ENCODE assay signal across 8 cellular contexts in genomic region chr17:7627250-7628121, GRCh38. TPM values are rescaled to one million over a fixed set of nuclear protein-coding genes. Genes with fewer than 3 reads are reported as not detected.
DNase-seq lines count a peak whose midpoint lies in the region; ATAC-seq and TF ChIP-seq lines count a peak whose summit lies in the region.

Gene SAT2, minus strand, starts transcription at chr17:7627821. Its CDS starts 186 bp downstream, at chr17:7627635.

- intact Hi-C loops in Caco-2 (cut with micrococcal nuclease; ENCODE audit: unreplicated experiment) (no loop called here), natural killer cell (cut with micrococcal nuclease) (no loop called here)

- H3K9me3 ChIP-seq in Caco-2 = no peaks in the 10 kb centered on the region

- TF ChIP-seq CTCF in Caco-2 (IDR thresholded peaks at IDR 0.05; ENCODE audit: insufficient read depth in 1 of 2, low read depth in 1 of 2, low read length in 1 of 2, severe bottlenecking in 1 of 2, unreplicated experiment in 1 of 2) (no peak), fibroblast of pulmonary artery (IDR thresholded peaks at IDR 0.05; ENCODE audit: low read length, missing control alignments) (no peak), natural killer cell (IDR thresholded peaks at IDR 0.05) (no peak)

- H3K27me3 ChIP-seq in Caco-2 (replicated peaks; ENCODE audit: control insufficient read depth, insufficient read depth, low read length) = no peaks in the 10 kb centered on the region

- H3K36me3 ChIP-seq in Caco-2 (ENCODE audit: control insufficient read depth, insufficient read depth, low read length) = no peaks in the 10 kb centered on the region

- H3K4me3 ChIP-seq in Caco-2 (ENCODE audit: low read depth, low read length) = peak within 1 kb of the TSS; percentile 52
- H3K4me3 ChIP-seq in Jurkat, Clone E6-1 (ENCODE audit: low read length) = peak within 1 kb of the TSS; percentile 63
- H3K4me3 ChIP-seq in fibroblast of pulmonary artery (replicated peaks; ENCODE audit: low read depth, low read length) = peak within 1 kb of the TSS; percentile 91

- peaks cover 3% of the 10 kb centered on the region; the same call in 1 of the 2 replicates for H3K4me1 ChIP-seq in Caco-2

- no peaks in the 10 kb centered on the region for H3K27me3 Mint-ChIP-seq in Caco-2 (ENCODE audit: insufficient read depth, unreplicated experiment)
- H3K27me3 Mint-ChIP-seq in natural killer cell (ENCODE audit: low read depth in 2 of 2) = no peaks in the 10 kb centered on the region

- ATAC-seq in GM21390 (IDR thresholded peaks at IDR 0.05; ENCODE audit: unreplicated experiment) (peak; percentile 65), natural killer cell (peak; percentile 96 to 97 (median 97))

- H3K9me3 Mint-ChIP-seq in Caco-2 (ENCODE audit: unreplicated experiment) (no peaks in the 10 kb centered on the region), natural killer cell (no peaks in the 10 kb centered on the region)

- H3K4me1 Mint-ChIP-seq in Caco-2 (ENCODE audit: low read depth, unreplicated experiment) (no peaks in the 10 kb centered on the region), natural killer cell (peaks cover 12 to 14% of the 10 kb centered on the region in 2 donors)

- peak within 1 kb of the TSS; percentile 77 for H3K4me3 Mint-ChIP-seq in Caco-2 (ENCODE audit: unreplicated experiment)
- peak within 1 kb of the TSS; percentile 92 for H3K4me3 Mint-ChIP-seq in natural killer cell

- DNase-seq in Caco-2 (peak; percentile 82 to 88), RPMI8226 (peak; percentile 90), fibroblast of pulmonary artery (ENCODE audit: low read depth) (peak; percentile 95), natural killer cell (peak; percentile 68)
- DNase-seq in Jurkat, Clone E6-1 (ENCODE audit: low read depth, low spot score) = peak; percentile 86
- DNase-seq in activated T-helper 9 cell treated with anti-CD3 and anti-CD28 coated beads, Interleukin-2, amount 50 U/mL, for 16 hours (ENCODE audit: low read depth) = peak; percentile 76
- peak; percentile 66 to 88 (median 78) for DNase-seq in stimulated activated naive CD4-positive, alpha-beta T cell (lab: John Stamatoyannopoulos, UW)

- no TSS peak for BruUV-seq in Caco-2 (replicated peaks; lab: Mats Ljungman, UMichigan)

- POLR2A ChIA-PET in Caco-2 (lab: Charles Lee) = interaction anchor here (0.6 to 1.4 kb wide), 5 partner anchors 12 to 60 kb away, joined by 3 to 12 read pairs (median 6); partner anchors contain the start of genes FXR2 and TP53

- H3K27ac Mint-ChIP-seq in Caco-2 (ENCODE audit: unreplicated experiment) (no peak within 1 kb of the TSS), natural killer cell (peak within 1 kb of the TSS; percentile 73 to 91)

- CTCF ChIA-PET in Caco-2 (lab: Charles Lee) = interaction anchor here (0.6 to 2.0 kb wide), 6 partner anchors 13 to 90 kb away, joined by 3 to 9 read pairs (median 4); partner anchors contain the start of genes FXR2, MPDU1, TP53 and WRAP53

- H3K36me3 Mint-ChIP-seq in Caco-2 (ENCODE audit: insufficient read depth, unreplicated experiment) = no peaks in the 10 kb centered on the region
- H3K36me3 Mint-ChIP-seq in natural killer cell = no peaks in the 10 kb centered on the region

RNA-seq across cellular contexts. Expression of gene SAT2, which starts in this region (rescaled TPM):
- total RNA-seq in Caco-2 (2022) = 33.0 TPM in 2 replicates
- 27.2 TPM for polyA plus RNA-seq in Jurkat, Clone E6-1 (2012; ENCODE audit: insufficient read depth, insufficient read length)
- 10 to 100 TPM; 63.0 to 71.6 (median 70.1) TPM for total RNA-seq in natural killer cell

Comparison
In these comparisons a context has a peak if more than half of its experiments do, and no peak if none do; other contexts are left out.
1. Peak in every context shown above with its lines: DNase-seq, ATAC-seq and H3K4me3 ChIP-seq.